In genomic region chr3:148962513-148962912, GRCh38 we compare ENCODE assay signal across 7 cellular contexts. TPM values are rescaled to one million over a fixed set of nuclear protein-coding genes. Genes with fewer than 3 reads are reported as not detected.
A peak's percentile ranks its signal among the peaks of the same experiment; 100 is the strongest.
DNase-seq lines count a peak whose midpoint lies in the region; ATAC-seq and TF ChIP-seq lines count a peak whose summit lies in the region.

No MANE protein-coding gene starts in this region.

- H4K91ac ChIP-seq in trophoblast cell (ENCODE audit: low read depth, low read length) = no peak overlapping the region

- no peak overlapping the region for H2AK5ac ChIP-seq in trophoblast cell (ENCODE audit: low read length)

- H3K4ac ChIP-seq in trophoblast cell (ENCODE audit: low read depth, low read length) = no peak overlapping the region

- H3K36me3 ChIP-seq in endodermal cell (ENCODE audit: control insufficient read depth, insufficient read depth, low read length) (no peaks in the 10 kb centered on the region), trophoblast cell (ENCODE audit: control insufficient read depth in 1 of 2, insufficient read depth in 2 of 2, low read length in 2 of 2) (no peaks in the 10 kb centered on the region)
- H3K36me3 ChIP-seq in CD8-positive, alpha-beta T cell (ENCODE audit: insufficient read depth, low read length) = no peaks in the 10 kb centered on the region

- H3K9me3 ChIP-seq in endodermal cell (ENCODE audit: control insufficient read depth, low read length) (no peaks in the 10 kb centered on the region), trophoblast cell (ENCODE audit: insufficient read depth, low read depth, low read length) (no peaks in the 10 kb centered on the region)
- H3K9me3 ChIP-seq in CD8-positive, alpha-beta T cell (ENCODE audit: low read length) = no peaks in the 10 kb centered on the region

- no peak for ATAC-seq in CD8-positive, alpha-beta T cell

- H4K8ac ChIP-seq in trophoblast cell (ENCODE audit: low read depth, low read length) = no peak overlapping the region

- H3K4me3 Mint-ChIP-seq in endodermal cell = no peak overlapping the region
- H3K4me3 Mint-ChIP-seq in CD8-positive, alpha-beta T cell = no peak overlapping the region

- H3K27me3 Mint-ChIP-seq in endodermal cell (ENCODE audit: insufficient read depth) = peaks cover 4% of the 10 kb centered on the region
- H3K27me3 Mint-ChIP-seq in CD8-positive, alpha-beta T cell (ENCODE audit: low read depth) = peaks cover 6% of the 10 kb centered on the region

- H2BK12ac ChIP-seq in trophoblast cell (ENCODE audit: low read length) = no peak overlapping the region

- no peaks in the 10 kb centered on the region for H3K36me3 Mint-ChIP-seq in endodermal cell (ENCODE audit: low read depth)
- no peaks in the 10 kb centered on the region for H3K36me3 Mint-ChIP-seq in CD8-positive, alpha-beta T cell

- CTCF ChIA-PET in CD8-positive, alpha-beta T cell (lab: Charles Lee) = interaction anchor here (1.1 kb wide), 2 partner anchors 11 kb away, joined by 4 read pairs; no protein-coding TSS in a partner anchor

- no peaks in the 10 kb centered on the region for H3K79me2 ChIP-seq in trophoblast cell (ENCODE audit: control insufficient read depth, insufficient read depth, low read length, poor library complexity)

- H3K4me1 ChIP-seq in endodermal cell (ENCODE audit: control insufficient read depth, insufficient read depth, low read length) (no peaks in the 10 kb centered on the region), trophoblast cell (ENCODE audit: control insufficient read depth in 1 of 2, insufficient read depth in 2 of 2, low read length in 2 of 2) (no peaks in the 10 kb centered on the region)
- no peaks in the 10 kb centered on the region for H3K4me1 ChIP-seq in CD8-positive, alpha-beta T cell (ENCODE audit: insufficient read depth, low read length)

- H3K4me2 ChIP-seq in trophoblast cell (ENCODE audit: low read length) = no peak overlapping the region

- DNase-seq in H4 (ENCODE audit: low spot score) (peak; percentile 73), NOMO-1 treated with DMSO at 0.1 percent for 48 hours (lab: John Stamatoyannopoulos, UW; ENCODE audit: unreplicated experiment) (peak; percentile 36), endodermal cell (peak; percentile 89), trophoblast cell (peak; percentile 42 to 52), NAMALWA (ENCODE audit: low spot score) (no peak)
- no peak for DNase-seq in CD8-positive, alpha-beta T cell
- DNase-seq in activated CD4-positive, alpha-beta T cell treated with anti-CD3 and anti-CD28 coated beads, Interleukin-2, amount 50 U/mL, for 4 hours = no peak

- no peak overlapping the region for H3K27ac Mint-ChIP-seq in endodermal cell
- no peak overlapping the region for H3K27ac Mint-ChIP-seq in CD8-positive, alpha-beta T cell

- H3K4me3 ChIP-seq in endodermal cell (ENCODE audit: low read length) (no peak overlapping the region), trophoblast cell (ENCODE audit: low read depth, low read length) (no peak overlapping the region)
- no peak overlapping the region for H3K4me3 ChIP-seq in CD8-positive, alpha-beta T cell (ENCODE audit: low read depth, low read length)

- no peaks in the 10 kb centered on the region for H3K79me1 ChIP-seq in trophoblast cell (ENCODE audit: low read length)

- POLR2A ChIA-PET in CD8-positive, alpha-beta T cell (lab: Charles Lee) = interaction anchor here (0.7 kb wide), 1 partner anchor 608 kb away, joined by 3 read pairs; no protein-coding TSS in a partner anchor

- no peak overlapping the region for H3K14ac ChIP-seq in trophoblast cell (ENCODE audit: low read length)

- no peaks in the 10 kb centered on the region for H3K9me3 Mint-ChIP-seq in endodermal cell
- no peaks in the 10 kb centered on the region for H3K9me3 Mint-ChIP-seq in CD8-positive, alpha-beta T cell

- H2BK5ac ChIP-seq in trophoblast cell (ENCODE audit: low read depth, low read length, poor library complexity) = no peak overlapping the region

- no peaks in the 10 kb centered on the region for H3K27me3 ChIP-seq in endodermal cell (ENCODE audit: control insufficient read depth, insufficient read depth, low read length, poor library complexity, severe bottlenecking)
- H3K27me3 ChIP-seq in trophoblast cell (ENCODE audit: insufficient read depth, low read length) = no peaks in the 10 kb centered on the region
- H3K27me3 ChIP-seq in CD8-positive, alpha-beta T cell (ENCODE audit: insufficient read depth, low read length) = no peaks in the 10 kb centered on the region

- H4K12ac ChIP-seq in trophoblast cell (ENCODE audit: low read depth, low read length) = no peak overlapping the region

- H3K9ac ChIP-seq in endodermal cell (ENCODE audit: extremely low read depth, low read length, poor library complexity, severe bottlenecking) (no peak overlapping the region), trophoblast cell (ENCODE audit: low read length) (no peak overlapping the region)

- H2BK120ac ChIP-seq in trophoblast cell (ENCODE audit: insufficient read depth, low read length, poor library complexity) = no peak overlapping the region

- peak; percentile 56 for TF ChIP-seq CTCF in endodermal cell (conservative IDR thresholded peaks at IDR 0.05)
- TF ChIP-seq CTCF in CD8-positive, alpha-beta T cell (IDR thresholded peaks at IDR 0.05) = no peak

- intact Hi-C loops in CD8-positive, alpha-beta T cell (cut with DNase I, micrococcal nuclease) = no loop called here

- H2AFZ ChIP-seq in trophoblast cell (ENCODE audit: insufficient read depth, low read length, poor library complexity) = no peak overlapping the region

- H3K27ac ChIP-seq in endodermal cell (ENCODE audit: low read depth, low read length) (no peak overlapping the region), trophoblast cell (ENCODE audit: low read depth, low read length) (no peak overlapping the region)
- no peak overlapping the region for H3K27ac ChIP-seq in CD8-positive, alpha-beta T cell (ENCODE audit: low read depth, low read length)

- peaks cover 4% of the 10 kb centered on the region for H3K4me1 Mint-ChIP-seq in endodermal cell
- H3K4me1 Mint-ChIP-seq in CD8-positive, alpha-beta T cell (ENCODE audit: low read depth) = no peaks in the 10 kb centered on the region

- no peak overlapping the region for H3K18ac ChIP-seq in trophoblast cell (ENCODE audit: low read length)

- no peak overlapping the region for H3K23ac ChIP-seq in trophoblast cell (ENCODE audit: low read length)

- 13 to 20% methylated on average over 1 of the region's 1 CpG for WGBS in endodermal cell (ENCODE audit: insufficient coverage in 1 of 2, insufficient read length in 1 of 2), 2 experiments
- no CpG with 5 or more reads among the region's 1 CpG for WGBS in trophoblast cell (ENCODE audit: extremely low coverage, insufficient coverage, insufficient read length)

RNA-seq across cellular contexts. Expression of gene GYG1, which starts 28.8 kb away (rescaled TPM):
- total RNA-seq in H4 (2014; rRNA removed; shearing (Covaris generic)) = 34.4 and 45.7 TPM in 2 replicates
- total RNA-seq in endodermal cell = 10 to 100 TPM; 22.2 to 30.6 TPM
- polyA plus RNA-seq in endodermal cell (2013, experiment 1 of 2) = 32.5 TPM
- polyA plus RNA-seq in endodermal cell (2013, experiment 2 of 2) = 27.9 TPM
- polyA plus RNA-seq in trophoblast cell (2013) = 28.0 and 30.5 TPM in 2 replicates
- 10 to 100 TPM; 29.4 to 35.2 TPM for total RNA-seq in CD8-positive, alpha-beta T cell

Comparison
In these comparisons a context has a peak if more than half of its experiments do, and no peak if none do; other contexts are left out.
1. DNase-seq: peak in H4 (single experiment), NOMO-1 treated with DMSO at 0.1 percent for 48 hours (single experiment), endodermal cell (single experiment) and trophoblast cell (2 of 2); none in CD8-positive, alpha-beta T cell (0 of 7), NAMALWA (single experiment) and activated CD4-positive, alpha-beta T cell treated with anti-CD3 and anti-CD28 coated beads, Interleukin-2, amount 50 U/mL, for 4 hours (0 of 2).